In the genomic region with DNA sequence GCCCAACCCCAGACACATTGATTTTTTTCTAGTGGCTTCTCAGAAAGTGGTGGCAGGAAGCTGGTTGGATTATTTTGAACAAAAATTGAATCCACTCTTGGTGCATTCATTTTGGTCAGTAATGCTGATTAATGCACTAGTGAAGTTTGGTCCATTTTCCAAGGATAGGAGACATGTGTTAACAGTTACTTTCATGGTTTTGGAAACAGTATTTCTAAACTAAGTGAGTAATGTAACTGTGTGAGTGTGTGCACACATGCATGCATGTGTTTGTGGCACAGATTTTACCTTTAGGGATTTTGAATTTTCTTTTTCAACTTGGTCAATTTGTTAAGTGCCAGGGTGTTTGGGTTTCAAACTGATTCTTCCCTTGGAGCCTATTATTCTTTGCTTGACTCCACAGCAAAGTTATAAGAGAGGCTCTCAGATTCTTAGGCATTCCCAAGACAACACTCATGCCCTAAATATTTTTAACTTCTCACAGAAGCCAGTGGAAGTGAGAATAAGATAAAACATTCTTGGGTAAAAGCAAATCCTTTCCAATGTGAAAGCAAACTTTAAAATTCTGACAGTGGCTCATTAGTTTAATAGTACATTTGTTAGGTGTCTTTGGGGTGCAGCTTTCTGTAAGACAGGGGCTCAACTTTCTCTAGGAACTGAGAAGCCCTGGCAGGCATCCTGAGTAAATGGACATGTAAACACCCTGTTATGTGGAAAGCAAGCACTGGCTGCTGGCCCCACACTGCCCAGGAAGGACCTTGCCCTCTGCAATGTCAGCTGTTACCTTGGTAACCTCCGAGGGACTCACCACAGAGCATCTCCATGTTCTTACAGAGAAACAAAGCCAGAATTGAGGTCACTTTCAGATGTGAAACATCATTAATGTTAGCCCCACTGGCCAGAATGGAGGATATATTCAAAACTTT, we compare ENCODE assay signal across 2 cellular contexts.
TF ChIP-seq lines count a peak whose summit lies in the region.

No MANE protein-coding gene starts in this region.

TF ChIP-seq in GM23338, 12 proteins besides CTCF, POLR2A, EP300 and RAD21:
- TF ChIP-seq, protein P1, sequence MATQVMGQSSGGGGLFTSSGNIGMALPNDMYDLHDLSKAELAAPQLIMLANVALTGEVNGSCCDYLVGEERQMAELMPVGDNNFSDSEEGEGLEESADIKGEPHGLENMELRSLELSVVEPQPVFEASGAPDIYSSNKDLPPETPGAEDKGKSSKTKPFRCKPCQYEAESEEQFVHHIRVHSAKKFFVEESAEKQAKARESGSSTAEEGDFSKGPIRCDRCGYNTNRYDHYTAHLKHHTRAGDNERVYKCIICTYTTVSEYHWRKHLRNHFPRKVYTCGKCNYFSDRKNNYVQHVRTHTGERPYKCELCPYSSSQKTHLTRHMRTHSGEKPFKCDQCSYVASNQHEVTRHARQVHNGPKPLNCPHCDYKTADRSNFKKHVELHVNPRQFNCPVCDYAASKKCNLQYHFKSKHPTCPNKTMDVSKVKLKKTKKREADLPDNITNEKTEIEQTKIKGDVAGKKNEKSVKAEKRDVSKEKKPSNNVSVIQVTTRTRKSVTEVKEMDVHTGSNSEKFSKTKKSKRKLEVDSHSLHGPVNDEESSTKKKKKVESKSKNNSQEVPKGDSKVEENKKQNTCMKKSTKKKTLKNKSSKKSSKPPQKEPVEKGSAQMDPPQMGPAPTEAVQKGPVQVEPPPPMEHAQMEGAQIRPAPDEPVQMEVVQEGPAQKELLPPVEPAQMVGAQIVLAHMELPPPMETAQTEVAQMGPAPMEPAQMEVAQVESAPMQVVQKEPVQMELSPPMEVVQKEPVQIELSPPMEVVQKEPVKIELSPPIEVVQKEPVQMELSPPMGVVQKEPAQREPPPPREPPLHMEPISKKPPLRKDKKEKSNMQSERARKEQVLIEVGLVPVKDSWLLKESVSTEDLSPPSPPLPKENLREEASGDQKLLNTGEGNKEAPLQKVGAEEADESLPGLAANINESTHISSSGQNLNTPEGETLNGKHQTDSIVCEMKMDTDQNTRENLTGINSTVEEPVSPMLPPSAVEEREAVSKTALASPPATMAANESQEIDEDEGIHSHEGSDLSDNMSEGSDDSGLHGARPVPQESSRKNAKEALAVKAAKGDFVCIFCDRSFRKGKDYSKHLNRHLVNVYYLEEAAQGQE (IDR thresholded peaks at IDR 0.05; ENCODE audit: unreplicated experiment): no peak
- TF ChIP-seq EZH2 (IDR thresholded peaks at IDR 0.05; ENCODE audit: low read depth, unreplicated experiment) (no peak), ZNF114 (CRISPR knock-in tag; IDR thresholded peaks at IDR 0.05) (no peak), JUNB (IDR thresholded peaks at IDR 0.05; ENCODE audit: unreplicated experiment) (no peak), STAT1 (IDR thresholded peaks at IDR 0.05; ENCODE audit: unreplicated experiment) (no peak), NANOG (IDR thresholded peaks at IDR 0.05; ENCODE audit: borderline replicate concordance) (no peak), ZNF331 (CRISPR knock-in tag; IDR thresholded peaks at IDR 0.05; ENCODE audit: low read depth) (no peak)

TF ChIP-seq in WTC11, 78 proteins besides CTCF, POLR2A, EP300 and RAD21 (continued from another document):
- TF ChIP-seq, protein P2, sequence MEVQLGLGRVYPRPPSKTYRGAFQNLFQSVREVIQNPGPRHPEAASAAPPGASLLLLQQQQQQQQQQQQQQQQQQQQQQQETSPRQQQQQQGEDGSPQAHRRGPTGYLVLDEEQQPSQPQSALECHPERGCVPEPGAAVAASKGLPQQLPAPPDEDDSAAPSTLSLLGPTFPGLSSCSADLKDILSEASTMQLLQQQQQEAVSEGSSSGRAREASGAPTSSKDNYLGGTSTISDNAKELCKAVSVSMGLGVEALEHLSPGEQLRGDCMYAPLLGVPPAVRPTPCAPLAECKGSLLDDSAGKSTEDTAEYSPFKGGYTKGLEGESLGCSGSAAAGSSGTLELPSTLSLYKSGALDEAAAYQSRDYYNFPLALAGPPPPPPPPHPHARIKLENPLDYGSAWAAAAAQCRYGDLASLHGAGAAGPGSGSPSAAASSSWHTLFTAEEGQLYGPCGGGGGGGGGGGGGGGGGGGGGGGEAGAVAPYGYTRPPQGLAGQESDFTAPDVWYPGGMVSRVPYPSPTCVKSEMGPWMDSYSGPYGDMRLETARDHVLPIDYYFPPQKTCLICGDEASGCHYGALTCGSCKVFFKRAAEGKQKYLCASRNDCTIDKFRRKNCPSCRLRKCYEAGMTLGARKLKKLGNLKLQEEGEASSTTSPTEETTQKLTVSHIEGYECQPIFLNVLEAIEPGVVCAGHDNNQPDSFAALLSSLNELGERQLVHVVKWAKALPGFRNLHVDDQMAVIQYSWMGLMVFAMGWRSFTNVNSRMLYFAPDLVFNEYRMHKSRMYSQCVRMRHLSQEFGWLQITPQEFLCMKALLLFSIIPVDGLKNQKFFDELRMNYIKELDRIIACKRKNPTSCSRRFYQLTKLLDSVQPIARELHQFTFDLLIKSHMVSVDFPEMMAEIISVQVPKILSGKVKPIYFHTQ (CRISPR knock-in tag; IDR thresholded peaks at IDR 0.05): no peak
- TF ChIP-seq ELF4 (CRISPR knock-in tag; IDR thresholded peaks at IDR 0.05; ENCODE audit: low read depth) (no peak), SP1 (CRISPR knock-in tag; conservative IDR thresholded peaks at IDR 0.05) (no peak), ZNF281 (CRISPR knock-in tag; IDR thresholded peaks at IDR 0.05) (no peak), SMAD3 (CRISPR knock-in tag; IDR thresholded peaks at IDR 0.05; ENCODE audit: borderline replicate concordance) (no peak), MXD4 (CRISPR knock-in tag; IDR thresholded peaks at IDR 0.05; ENCODE audit: borderline replicate concordance) (no peak), CREM (CRISPR knock-in tag; IDR thresholded peaks at IDR 0.05) (no peak), ZNF671 (CRISPR knock-in tag; IDR thresholded peaks at IDR 0.05) (no peak), E2F5 (CRISPR knock-in tag; IDR thresholded peaks at IDR 0.05) (no peak), ZBTB43 (CRISPR knock-in tag; IDR thresholded peaks at IDR 0.05) (no peak), USF1 (CRISPR knock-in tag; IDR thresholded peaks at IDR 0.05) (no peak), ZNF317 (CRISPR knock-in tag; IDR thresholded peaks at IDR 0.05; ENCODE audit: borderline replicate concordance, low read depth) (no peak), SMAD4 (CRISPR knock-in tag; IDR thresholded peaks at IDR 0.05) (no peak)
- TF ChIP-seq, protein P3, sequence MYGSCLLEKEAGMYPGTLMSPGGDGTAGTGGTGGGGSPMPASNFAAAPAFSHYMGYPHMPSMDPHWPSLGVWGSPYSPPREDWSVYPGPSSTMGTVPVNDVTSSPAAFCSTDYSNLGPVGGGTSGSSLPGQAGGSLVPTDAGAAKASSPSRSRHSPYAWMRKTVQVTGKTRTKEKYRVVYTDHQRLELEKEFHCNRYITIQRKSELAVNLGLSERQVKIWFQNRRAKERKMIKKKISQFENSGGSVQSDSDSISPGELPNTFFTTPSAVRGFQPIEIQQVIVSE (CRISPR knock-in tag; IDR thresholded peaks at IDR 0.05; ENCODE audit: borderline replicate concordance): no peak
- TF ChIP-seq, protein P4, sequence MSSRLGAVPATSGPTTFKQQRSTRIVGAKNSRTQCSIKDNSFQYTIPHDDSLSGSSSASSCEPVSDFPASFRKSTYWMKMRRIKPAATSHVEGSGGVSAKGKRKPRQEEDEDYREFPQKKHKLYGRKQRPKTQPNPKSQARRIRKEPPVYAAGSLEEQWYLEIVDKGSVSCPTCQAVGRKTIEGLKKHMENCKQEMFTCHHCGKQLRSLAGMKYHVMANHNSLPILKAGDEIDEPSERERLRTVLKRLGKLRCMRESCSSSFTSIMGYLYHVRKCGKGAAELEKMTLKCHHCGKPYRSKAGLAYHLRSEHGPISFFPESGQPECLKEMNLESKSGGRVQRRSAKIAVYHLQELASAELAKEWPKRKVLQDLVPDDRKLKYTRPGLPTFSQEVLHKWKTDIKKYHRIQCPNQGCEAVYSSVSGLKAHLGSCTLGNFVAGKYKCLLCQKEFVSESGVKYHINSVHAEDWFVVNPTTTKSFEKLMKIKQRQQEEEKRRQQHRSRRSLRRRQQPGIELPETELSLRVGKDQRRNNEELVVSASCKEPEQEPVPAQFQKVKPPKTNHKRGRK (CRISPR knock-in tag; IDR thresholded peaks at IDR 0.05; ENCODE audit: borderline replicate concordance): no peak
